In the genomic region with DNA sequence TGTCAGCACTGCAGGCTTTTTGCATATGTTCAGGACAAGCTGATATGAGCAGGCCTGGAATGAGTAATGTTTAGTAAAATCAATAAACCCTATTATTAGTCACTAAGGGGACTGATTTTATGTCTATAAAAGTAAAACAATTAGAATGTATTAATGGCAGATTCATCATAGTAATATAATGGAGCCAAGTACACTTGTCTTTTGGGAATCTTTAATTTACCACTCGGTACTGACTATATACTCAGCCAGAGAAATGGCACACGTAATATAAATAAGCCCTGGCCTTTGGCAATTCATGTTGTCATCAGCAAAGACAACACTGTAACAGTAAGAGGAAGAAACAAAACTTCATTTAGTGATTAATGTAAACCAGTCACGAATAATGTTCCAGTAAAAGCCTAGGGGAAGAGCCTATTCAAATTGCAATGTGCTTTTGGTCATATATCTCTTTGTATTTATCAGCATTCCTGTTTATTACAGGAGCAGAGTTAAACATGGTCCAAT, we compare ENCODE assay signal across 15 cellular contexts.
DNase-seq lines count a peak whose midpoint lies in the region; FAIRE-seq and TF ChIP-seq lines count a peak whose summit lies in the region.
"Had no signal": no experiment of that assay in that cellular context is flagged by ENCODE, and none has a peak within 500 bp of the region (broad histone marks: within the 10 kb centered on the region; RNA-seq: fewer than 3 reads in every experiment).

No MANE protein-coding gene starts in this region.

- no peaks in the 10 kb centered on the region for H3K27me3 ChIP-seq in adipocyte (replicated peaks; ENCODE audit: control insufficient read depth, insufficient read depth, low read length)
- no peaks in the 10 kb centered on the region for H3K27me3 ChIP-seq in vagina
- H3K27me3 ChIP-seq: heart right ventricle had no signal

- H3K4me1 Mint-ChIP-seq in HFFc6 (ENCODE audit: low read depth), result peaks cover 63% of the 10 kb centered on the region

- H3K4me1 ChIP-seq in adipocyte (ENCODE audit: control insufficient read depth, insufficient read depth, low read length) (peaks cover 25% of the 10 kb centered on the region), vagina (peaks cover 14% of the 10 kb centered on the region)
- H3K4me1 ChIP-seq: parathyroid adenoma had no signal

- H3K9me3 ChIP-seq in adipocyte (ENCODE audit: control insufficient read depth, low read length), result no peaks in the 10 kb centered on the region
- no peaks in the 10 kb centered on the region for H3K9me3 ChIP-seq in vagina
- H3K9me3 ChIP-seq: heart right ventricle had no signal

- no peaks in the 10 kb centered on the region for H3K9me3 Mint-ChIP-seq in HFFc6
- H3K9me3 Mint-ChIP-seq: activated T-cell treated with anti-CD3 and anti-CD28 coated beads, Interleukin-2, amount 50 U/mL, for 24 hours had no signal

- no peak for TF ChIP-seq POLR2A in vagina (IDR thresholded peaks at IDR 0.05)

- no peaks in the 10 kb centered on the region for H3K27me3 Mint-ChIP-seq in HFFc6 (ENCODE audit: insufficient read depth)

- no peak overlapping the region; the same call in none of the 2 replicates for H3K4me3 Mint-ChIP-seq in HFFc6
- H3K4me3 Mint-ChIP-seq: activated T-cell treated with anti-CD3 and anti-CD28 coated beads, Interleukin-2, amount 50 U/mL, for 24 hours had no signal

- DNase-seq in AG08396 (ENCODE audit: low spot score) (peak; percentile 25), HFFc6 (peak; percentile 80), adipocyte (ENCODE audit: low read depth) (peak; percentile 24), SHP77 treated with DMSO at 0.1 percent for 48 hours (lab: John Stamatoyannopoulos, UW) (no peak), vagina (ENCODE audit: extremely low spot score in 2 of 2) (no peak), NCI-H2227 treated with DMSO at 0.1 percent for 48 hours (lab: John Stamatoyannopoulos, UW) (no peak), hippocampal formation (lab: John Stamatoyannopoulos, UW) (no peak)
- DNase-seq: activated T-cell treated with anti-CD3 and anti-CD28 coated beads, Interleukin-2, amount 50 U/mL, for 24 hours; amygdala; DMS79 treated with DMSO at 0.1 percent for 48 hours; heart right ventricle; KBM-7 had no signal

- peak overlapping the region; percentile 63 for H3K27ac Mint-ChIP-seq in HFFc6
- H3K27ac Mint-ChIP-seq: activated T-cell treated with anti-CD3 and anti-CD28 coated beads, Interleukin-2, amount 50 U/mL, for 24 hours had no signal

- TF ChIP-seq CTCF in HFFc6 (IDR thresholded peaks at IDR 0.05), result no peak
- no peak for TF ChIP-seq CTCF in vagina (IDR thresholded peaks at IDR 0.05)

- no peak overlapping the region for H3K4me3 ChIP-seq in adipocyte (ENCODE audit: low read length)
- no peak overlapping the region for H3K4me3 ChIP-seq in vagina
- H3K4me3 ChIP-seq: heart right ventricle had no signal

- no peak overlapping the region for H3K27ac ChIP-seq in vagina
- H3K27ac ChIP-seq: heart right ventricle, parathyroid adenoma had no signal

- peaks cover 11% of the 10 kb centered on the region; the same call in 1 of the 2 replicates for H3K36me3 Mint-ChIP-seq in HFFc6 (ENCODE audit: low read depth)

- H3K36me3 ChIP-seq in adipocyte (ENCODE audit: control insufficient read depth, insufficient read depth, low read length, severe bottlenecking), result peaks cover 10% of the 10 kb centered on the region
- no peaks in the 10 kb centered on the region for H3K36me3 ChIP-seq in vagina

- intact Hi-C loops in vagina (cut with DNase I), result no loop called here

- peak; percentile 70 for FAIRE-seq in islet of Langerhans (lab: Jason Lieb, UNC)
- FAIRE-seq: urothelium cell line had no signal

- H3K9ac ChIP-seq in adipocyte (ENCODE audit: low read length), result no peak overlapping the region
- H3K9ac ChIP-seq: parathyroid adenoma had no signal

Comparison
In these comparisons a context has a peak if more than half of its experiments do, and no peak if none do; other contexts are left out.
1. DNase-seq: peak in AG08396 (single experiment), HFFc6 (single experiment) and adipocyte (single experiment); none in SHP77 treated with DMSO at 0.1 percent for 48 hours (single experiment), vagina (0 of 2), NCI-H2227 treated with DMSO at 0.1 percent for 48 hours (single experiment) and hippocampal formation (0 of 2).